Comparison of ENCODE assay signal across 22 cellular contexts in genomic region chr12:12427568-12427967, GRCh38.
DNase-seq lines count a peak whose midpoint lies in the region; ATAC-seq, FAIRE-seq and TF ChIP-seq lines count a peak whose summit lies in the region.
"Had no signal": no experiment of that assay in that cellular context is flagged by ENCODE, and none has a peak within 500 bp of the region (broad histone marks: within the 10 kb centered on the region; RNA-seq: fewer than 3 reads in every experiment).

No MANE protein-coding gene starts in this region.

- ATAC-seq in HepG2 (peak; percentile 59), right lobe of liver (no peak), HG02610 (IDR thresholded peaks at IDR 0.05; ENCODE audit: unreplicated experiment) (peak; percentile 22)
- ATAC-seq in activated T-helper 17 cell treated with anti-CD3 and anti-CD28 coated beads, Interleukin-2, amount 50 U/mL, for 72 hours (replicated peaks) = no peak
- ATAC-seq: CD8-positive, alpha-beta T cell; Panc1 had no signal

- H3K4me1 ChIP-seq in HepG2 (ENCODE audit: insufficient read depth, low read length) (peaks cover 52% of the 10 kb centered on the region), right lobe of liver (peaks cover 0 to 8% (median 0%) of the 10 kb centered on the region in 4 donors)
- H3K4me1 ChIP-seq: BLaER1, SJCRH30 had no signal

- H3K27ac ChIP-seq in HepG2 (ENCODE audit: extremely low read length, insufficient read depth, low read length) (peak overlapping the region; percentile 29), right lobe of liver (no peak overlapping the region)
- H3K27ac ChIP-seq: BLaER1, SJCRH30 had no signal

- H3K36me3 Mint-ChIP-seq in activated T-helper 17 cell treated with anti-CD3 and anti-CD28 coated beads, Interleukin-2, amount 50 U/mL, for 72 hours (ENCODE audit: low read depth) = peaks cover 38% of the 10 kb centered on the region

- intact Hi-C loops in HepG2 (cut with micrococcal nuclease; ENCODE audit: unreplicated experiment) (no loop called here), right lobe of liver (cut with DNase I) (no loop called here)

- H3K4me3 Mint-ChIP-seq in activated T-helper 17 cell treated with anti-CD3 and anti-CD28 coated beads, Interleukin-2, amount 50 U/mL, for 72 hours = peak overlapping the region; percentile 75
- H3K4me3 Mint-ChIP-seq: CD8-positive, alpha-beta T cell had no signal

- no peak for TF ChIP-seq CTCF in HepG2 (CRISPR knock-in tag; IDR thresholded peaks at IDR 0.05)
- no peak for TF ChIP-seq CTCF in right lobe of liver (IDR thresholded peaks at IDR 0.05)

- H4K20me1 ChIP-seq in HepG2 (ENCODE audit: insufficient read depth, low read length) = no peaks in the 10 kb centered on the region
- H4K20me1 ChIP-seq: BLaER1 had no signal

- H3K4me1 Mint-ChIP-seq in activated T-helper 17 cell treated with anti-CD3 and anti-CD28 coated beads, Interleukin-2, amount 50 U/mL, for 72 hours = peaks cover 52% of the 10 kb centered on the region

- H3K27me3 ChIP-seq in HepG2 (ENCODE audit: control insufficient read depth in 1 of 2, insufficient read depth in 2 of 2, low read length in 2 of 2) (no peaks in the 10 kb centered on the region), right lobe of liver (no peaks in the 10 kb centered on the region)
- H3K27me3 ChIP-seq: BLaER1, SJCRH30 had no signal

- POLR2A ChIA-PET in HepG2 (lab: Yijun Ruan, JAX) = no interaction called here

- H2AFZ ChIP-seq in HepG2 (ENCODE audit: low read length) = no peak overlapping the region

- peaks cover 2% of the 10 kb centered on the region for H3K79me2 ChIP-seq in HepG2 (ENCODE audit: insufficient read depth, low read length)

- no peak overlapping the region for H3K4me2 ChIP-seq in HepG2 (ENCODE audit: low read depth, low read length)
- H3K4me2 ChIP-seq: BLaER1 had no signal

- DNase-seq in HepG2 (ENCODE audit: low spot score) = peak; percentile 50
- no peak for DNase-seq in right lobe of liver
- no peak for DNase-seq in occipital lobe (lab: John Stamatoyannopoulos, UW)
- DNase-seq in GDM1 (lab: John Stamatoyannopoulos, UW) = no peak
- no peak for DNase-seq in medulla oblongata (ENCODE audit: extremely low spot score)
- DNase-seq: CD8-positive, alpha-beta T cell; DND-41; GOT3; HCEC 1CT; Karpas-422; MV-4-11; NCI-H1105 treated with DMSO at 0.1 percent for 48 hours; NCI-H2029 treated with DMSO at 0.1 percent for 48 hours; NCI-H226; NCI-H510A treated with DMSO at 0.1 percent for 48 hours; NCI-H748 treated with DMSO at 0.1 percent for 48 hours; SJCRH30 had no signal

- peaks cover 10% of the 10 kb centered on the region for H3K9me3 Mint-ChIP-seq in activated T-helper 17 cell treated with anti-CD3 and anti-CD28 coated beads, Interleukin-2, amount 50 U/mL, for 72 hours

- TF ChIP-seq EP300 in HepG2 (IDR thresholded peaks at IDR 0.05; ENCODE audit: low read depth in 2 of 2, low read length in 2 of 2) (no peak), HepG2 (CRISPR knock-in tag; IDR thresholded peaks at IDR 0.05; ENCODE audit: borderline replicate concordance) (no peak)

- peak overlapping the region; percentile 95 for H3K27ac Mint-ChIP-seq in activated T-helper 17 cell treated with anti-CD3 and anti-CD28 coated beads, Interleukin-2, amount 50 U/mL, for 72 hours
- H3K27ac Mint-ChIP-seq: CD8-positive, alpha-beta T cell had no signal

- CTCF ChIA-PET in HepG2 (lab: Yijun Ruan, JAX; ENCODE audit: low intra/inter-chr PET ratio, low total read pairs) = no interaction called here

- WGBS in HepG2 (ENCODE audit: low lambda C conversion rate) = 37% methylated on average over 4 of the region's 4 CpGs
- WGBS in right lobe of liver (ENCODE audit: insufficient coverage, low coverage, low lambda C conversion rate, missing lambda C conversion rate) = 89% methylated on average over 3 of the region's 4 CpGs

- no peaks in the 10 kb centered on the region for H3K36me3 ChIP-seq in HepG2 (replicated peaks in 1 of 2; ENCODE audit: control insufficient read depth in 1 of 2, insufficient read depth in 2 of 2, low read length in 2 of 2)
- no peaks in the 10 kb centered on the region for H3K36me3 ChIP-seq in right lobe of liver
- H3K36me3 ChIP-seq: BLaER1, SJCRH30 had no signal

- peaks cover 12% of the 10 kb centered on the region; the same call in 1 of the 2 replicates for H3K9me3 ChIP-seq in HepG2 (ENCODE audit: low read length)
- H3K9me3 ChIP-seq in right lobe of liver = no peaks in the 10 kb centered on the region
- H3K9me3 ChIP-seq: SJCRH30 had no signal

- no peak for TF ChIP-seq POLR2A in HepG2 (IDR thresholded peaks at IDR 0.05; ENCODE audit: insufficient read depth in 1 of 2, low read depth in 2 of 2, low read length in 2 of 2)
- TF ChIP-seq POLR2A in right lobe of liver (IDR thresholded peaks at IDR 0.05) = no peak

- H3K9ac ChIP-seq in HepG2 (ENCODE audit: insufficient read depth, low read depth, low read length) = no peak overlapping the region
- H3K9ac ChIP-seq: BLaER1 had no signal

- H3K4me3 ChIP-seq in HepG2 (replicated peaks in 1 of 3; ENCODE audit: insufficient read depth in 1 of 3, low read depth in 2 of 3, low read length in 3 of 3) = no peak overlapping the region
- no peak overlapping the region for H3K4me3 ChIP-seq in right lobe of liver
- H3K4me3 ChIP-seq: BLaER1, SJCRH30 had no signal

- FAIRE-seq in HepG2 (lab: Jason Lieb, UNC) = no peak
- FAIRE-seq: GM12892 had no signal

- TF ChIP-seq RAD21 in HepG2 (CRISPR knock-in tag; IDR thresholded peaks at IDR 0.05) = no peak

- no peaks in the 10 kb centered on the region for H3K27me3 Mint-ChIP-seq in activated T-helper 17 cell treated with anti-CD3 and anti-CD28 coated beads, Interleukin-2, amount 50 U/mL, for 72 hours

- BruUV-seq in HepG2 (replicated peaks; lab: Mats Ljungman, UMichigan) = no TSS peak

- in situ Hi-C loops in HepG2 (cut with HindIII; ENCODE audit: extremely low pct_ligation_motif_present, low pct_unique_long_range_greater_than_20kb) = no loop called here

TF ChIP-seq in HepG2, 621 proteins besides CTCF, POLR2A, EP300 and RAD21:
- TF ChIP-seq HNRNPUL1 (IDR thresholded peaks at IDR 0.05; ENCODE audit: low read depth, low read length) = no peak
- no peak for TF ChIP-seq ZKSCAN5 (CRISPR knock-in tag; IDR thresholded peaks at IDR 0.05)
- no peak for TF ChIP-seq SOX13 (IDR thresholded peaks at IDR 0.05)
- no peak for TF ChIP-seq SOX13 (CRISPR knock-in tag; conservative IDR thresholded peaks at IDR 0.05 in 1 of 2, IDR thresholded peaks at IDR 0.05 in 1 of 2)
- TF ChIP-seq ZBTB3 (CRISPR knock-in tag; IDR thresholded peaks at IDR 0.05; ENCODE audit: borderline replicate concordance, low read depth) = no peak
- TF ChIP-seq ZNF564 (CRISPR knock-in tag; IDR thresholded peaks at IDR 0.05) = peak; percentile 99
- TF ChIP-seq TAF15 (IDR thresholded peaks at IDR 0.05; ENCODE audit: low read depth, low read length, poor library complexity, severe bottlenecking) = no peak

Comparison
In these comparisons a context has a peak if more than half of its experiments do, and no peak if none do; other contexts are left out.
1. ATAC-seq: peak in HepG2 (single experiment) and HG02610 (single experiment); none in right lobe of liver (0 of 4) and activated T-helper 17 cell treated with anti-CD3 and anti-CD28 coated beads, Interleukin-2, amount 50 U/mL, for 72 hours (single experiment).